Comparison of ENCODE assay signal across 20 cellular contexts in genomic region chr17:60545465-60546191, GRCh38. TPM values are rescaled to one million over a fixed set of nuclear protein-coding genes. Genes with fewer than 3 reads are reported as not detected.
A peak's percentile ranks its signal among the peaks of the same experiment; 100 is the strongest.
DNase-seq lines count a peak whose midpoint lies in the region; ATAC-seq and TF ChIP-seq lines count a peak whose summit lies in the region.
"Had no signal": no experiment of that assay in that cellular context is flagged by ENCODE, and none has a peak within 500 bp of the region (broad histone marks: within the 10 kb centered on the region; RNA-seq: fewer than 3 reads in every experiment).

No MANE protein-coding gene starts in this region.

- no peaks in the 10 kb centered on the region for H3K4me1 ChIP-seq in foreskin keratinocyte
- no peaks in the 10 kb centered on the region for H3K4me1 ChIP-seq in right atrium auricular region

- CTCF ChIA-PET in RWPE1 (lab: Yijun Ruan, JAX), result interaction anchor here (0.6 kb wide), 1 partner anchor 16 kb away, joined by 4 read pairs; no protein-coding TSS in a partner anchor

- TF ChIP-seq CTCF in RWPE1 (conservative IDR thresholded peaks at IDR 0.05; ENCODE audit: low read depth) (no peak), foreskin keratinocyte (conservative IDR thresholded peaks at IDR 0.05) (no peak), right atrium auricular region (IDR thresholded peaks at IDR 0.05) (no peak)

- no peaks in the 10 kb centered on the region for H3K36me3 ChIP-seq in right atrium auricular region

- H3K9me3 ChIP-seq in right atrium auricular region, result no peaks in the 10 kb centered on the region

- ATAC-seq in foreskin keratinocyte (no peak), HG03280 (IDR thresholded peaks at IDR 0.05; ENCODE audit: unreplicated experiment) (no peak)
- ATAC-seq: Panc1, Right ventricle myocardium inferior had no signal

- H3K4me3 ChIP-seq in right atrium auricular region, result no peak overlapping the region

- H3K27ac ChIP-seq in cingulate gyrus (ENCODE audit: low read depth, low read length), result peak overlapping the region; percentile 71
- H3K27ac ChIP-seq in RWPE1, result no peak overlapping the region
- H3K27ac ChIP-seq in foreskin keratinocyte, result no peak overlapping the region
- no peak overlapping the region for H3K27ac ChIP-seq in right atrium auricular region

- DNase-seq in NCI-H748 (lab: John Stamatoyannopoulos, UW; ENCODE audit: unreplicated experiment) (peak; percentile 9), NCI-H748 treated with DMSO at 0.1 percent for 48 hours (lab: John Stamatoyannopoulos, UW) (no peak), medulla oblongata (ENCODE audit: extremely low spot score) (peak; percentile 20), RWPE1 (ENCODE audit: low spot score) (no peak), foreskin keratinocyte (no peak), right atrium auricular region (ENCODE audit: low spot score) (no peak)
- DNase-seq: 8988T, COR-L47, DMS 273 treated with DMSO at 0.1 percent for 48 hours, DND-41, HCEC 1CT, KG1, MV-4-11, NCI-H187, NCI-H345, NCI-H524 treated with DMSO at 0.1 percent for 48 hours had no signal

- H3K27me3 ChIP-seq in foreskin keratinocyte (no peaks in the 10 kb centered on the region), right atrium auricular region (no peaks in the 10 kb centered on the region)

- POLR2A ChIA-PET in RWPE1 (lab: Yijun Ruan, JAX; ENCODE audit: low non-redundant PET), result no interaction called here

RNA-seq across cellular contexts. Expression of gene APPBP2, which starts 19.6 kb away (rescaled TPM):
- 16.9 and 17.3 TPM in 2 replicates for total RNA-seq in foreskin keratinocyte
- polyA plus RNA-seq in foreskin keratinocyte, result 3.8 and 4.0 TPM in 2 replicates
- total RNA-seq in right atrium auricular region, result 10 to 100 TPM; 13.3 to 13.9 TPM

RNA-seq across cellular contexts. Expression of gene PPM1D, which starts 54.4 kb away (rescaled TPM):
- 5.0 and 5.2 TPM in 2 replicates for total RNA-seq in foreskin keratinocyte
- 2.1 and 2.4 TPM in 2 replicates for polyA plus RNA-seq in foreskin keratinocyte
- total RNA-seq in right atrium auricular region, result 1 to 10 TPM; 5.0 to 7.6 TPM

Comparison
In these comparisons a context has a peak if more than half of its experiments do, and no peak if none do; other contexts are left out.
1. DNase-seq: peak in NCI-H748 (single experiment) and medulla oblongata (single experiment); none in NCI-H748 treated with DMSO at 0.1 percent for 48 hours (single experiment), RWPE1 (single experiment), foreskin keratinocyte (0 of 2) and right atrium auricular region (single experiment).